Comparison of ENCODE assay signal across 23 cellular contexts in genomic region chr4:7735961-7736360, GRCh38.
"Had no signal": no experiment of that assay in that cellular context is flagged by ENCODE, and none has a peak within 500 bp of the region (broad histone marks: within the 10 kb centered on the region; RNA-seq: fewer than 3 reads in every experiment).

No MANE protein-coding gene starts in this region.

- H3K27me3 ChIP-seq: neural progenitor cell, ovary, right atrium auricular region, right lobe of liver, suprapubic skin, tibial artery, upper lobe of right lung had no signal

- H3K9me3 ChIP-seq: ovary, right atrium auricular region, right lobe of liver, suprapubic skin, thoracic aorta, tibial artery, upper lobe of right lung had no signal

- H3K4me3 ChIP-seq: lung, neural progenitor cell, ovary, right atrium auricular region, right lobe of liver, smooth muscle cell, suprapubic skin, thoracic aorta, tibial artery, upper lobe of right lung had no signal

- DNase-seq: hippocampal formation; mesendoderm; naive B cell; natural killer cell; nephron progenitor cell; ovary; right lobe of liver; stimulated activated CD4-positive, alpha-beta T cell treated with anti-CD3 and anti-CD28 coated beads, Interleukin-12 subunit alpha, Interleukin-12 subunit beta, amount 100 ng/mL, for 4 hours; stimulated activated CD4-positive, alpha-beta T cell treated with anti-CD3 and anti-CD28 coated beads, Interleukin-15, amount 100 ng/mL, for 24 hours; stimulated activated CD4-positive, alpha-beta T cell treated with anti-CD3 and anti-CD28 coated beads, Interleukin-2, amount 100 ng/mL, for 24 hours; stimulated activated CD4-positive, alpha-beta T cell treated with anti-CD3 and anti-CD28 coated beads, Interleukin-4, amount 100 ng/mL, for 1 hour; stimulated activated naive CD4-positive, alpha-beta T cell; tibial artery; trophoblast cell; upper lobe of right lung had no signal

- H3K27ac ChIP-seq: neural progenitor cell, ovary, right atrium auricular region, right lobe of liver, suprapubic skin, thoracic aorta, tibial artery, upper lobe of right lung had no signal

- FAIRE-seq: keratinocyte, urothelium cell line had no signal

- ATAC-seq: natural killer cell, right lobe of liver had no signal

- H3K4me2 ChIP-seq: neural progenitor cell, smooth muscle cell had no signal

- H3K4me1 ChIP-seq: neural progenitor cell, right atrium auricular region, right lobe of liver, suprapubic skin, tibial artery, upper lobe of right lung had no signal

- H3K36me3 ChIP-seq: neural progenitor cell, ovary, right atrium auricular region, right lobe of liver, suprapubic skin, thoracic aorta, upper lobe of right lung had no signal

- H3K9ac ChIP-seq: neural progenitor cell had no signal
